1 cellular context compared by ENCODE assay signal in genomic region chr2:231050018-231050901, GRCh38.
A peak's percentile ranks its signal among the peaks of the same experiment; 100 is the strongest.
TF ChIP-seq lines count a peak whose summit lies in the region.

No MANE protein-coding gene starts in this region.

TF ChIP-seq in HepG2, 621 proteins besides CTCF, POLR2A, EP300 and RAD21 (continued from another document):
- no peak for TF ChIP-seq ZEB1 (IDR thresholded peaks at IDR 0.05; ENCODE audit: insufficient replicate concordance, low read depth)
- peak; percentile 50; the same call in 1 of the 2 replicates for TF ChIP-seq ZFYVE20 (CRISPR knock-in tag; IDR thresholded peaks at IDR 0.05; ENCODE audit: borderline replicate concordance, low read depth)
- peak; percentile 82; the same call in 1 of the 2 replicates for TF ChIP-seq ZNF3 (CRISPR knock-in tag; IDR thresholded peaks at IDR 0.05)
- TF ChIP-seq SAP130 (CRISPR knock-in tag; IDR thresholded peaks at IDR 0.05; ENCODE audit: low read depth) = peak; percentile 98
- 0 out of 2 replicates have a peak, but pooled peaks have one; percentile 10 for TF ChIP-seq USF2 (IDR thresholded peaks at IDR 0.05; ENCODE audit: low read depth, low read length)
- TF ChIP-seq USF2 (CRISPR knock-in tag; IDR thresholded peaks at IDR 0.05; ENCODE audit: borderline replicate concordance) = no peak
- TF ChIP-seq PCBP2 (optimal IDR thresholded peaks at IDR 0.05; ENCODE audit: low read depth, low read length, poor library complexity, severe bottlenecking) = no peak
- TF ChIP-seq, protein P1, sequence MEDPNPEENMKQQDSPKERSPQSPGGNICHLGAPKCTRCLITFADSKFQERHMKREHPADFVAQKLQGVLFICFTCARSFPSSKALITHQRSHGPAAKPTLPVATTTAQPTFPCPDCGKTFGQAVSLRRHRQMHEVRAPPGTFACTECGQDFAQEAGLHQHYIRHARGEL (CRISPR knock-in tag; IDR thresholded peaks at IDR 0.05) = peak; percentile 72; the same call in 1 of the 2 replicates
- TF ChIP-seq NFKBIZ (CRISPR knock-in tag; IDR thresholded peaks at IDR 0.05) = peak; percentile 97
- no peak; the same call in 1 of the 2 replicates for TF ChIP-seq EED (CRISPR knock-in tag; IDR thresholded peaks at IDR 0.05)
- no peak for TF ChIP-seq SRSF4 (IDR thresholded peaks at IDR 0.05; ENCODE audit: low read depth, low read length, poor library complexity, severe bottlenecking)
- TF ChIP-seq ZFP36 (IDR thresholded peaks at IDR 0.05; ENCODE audit: borderline replicate concordance, low read depth, low read length, partially characterized antibody) = no peak
- TF ChIP-seq, protein P2, sequence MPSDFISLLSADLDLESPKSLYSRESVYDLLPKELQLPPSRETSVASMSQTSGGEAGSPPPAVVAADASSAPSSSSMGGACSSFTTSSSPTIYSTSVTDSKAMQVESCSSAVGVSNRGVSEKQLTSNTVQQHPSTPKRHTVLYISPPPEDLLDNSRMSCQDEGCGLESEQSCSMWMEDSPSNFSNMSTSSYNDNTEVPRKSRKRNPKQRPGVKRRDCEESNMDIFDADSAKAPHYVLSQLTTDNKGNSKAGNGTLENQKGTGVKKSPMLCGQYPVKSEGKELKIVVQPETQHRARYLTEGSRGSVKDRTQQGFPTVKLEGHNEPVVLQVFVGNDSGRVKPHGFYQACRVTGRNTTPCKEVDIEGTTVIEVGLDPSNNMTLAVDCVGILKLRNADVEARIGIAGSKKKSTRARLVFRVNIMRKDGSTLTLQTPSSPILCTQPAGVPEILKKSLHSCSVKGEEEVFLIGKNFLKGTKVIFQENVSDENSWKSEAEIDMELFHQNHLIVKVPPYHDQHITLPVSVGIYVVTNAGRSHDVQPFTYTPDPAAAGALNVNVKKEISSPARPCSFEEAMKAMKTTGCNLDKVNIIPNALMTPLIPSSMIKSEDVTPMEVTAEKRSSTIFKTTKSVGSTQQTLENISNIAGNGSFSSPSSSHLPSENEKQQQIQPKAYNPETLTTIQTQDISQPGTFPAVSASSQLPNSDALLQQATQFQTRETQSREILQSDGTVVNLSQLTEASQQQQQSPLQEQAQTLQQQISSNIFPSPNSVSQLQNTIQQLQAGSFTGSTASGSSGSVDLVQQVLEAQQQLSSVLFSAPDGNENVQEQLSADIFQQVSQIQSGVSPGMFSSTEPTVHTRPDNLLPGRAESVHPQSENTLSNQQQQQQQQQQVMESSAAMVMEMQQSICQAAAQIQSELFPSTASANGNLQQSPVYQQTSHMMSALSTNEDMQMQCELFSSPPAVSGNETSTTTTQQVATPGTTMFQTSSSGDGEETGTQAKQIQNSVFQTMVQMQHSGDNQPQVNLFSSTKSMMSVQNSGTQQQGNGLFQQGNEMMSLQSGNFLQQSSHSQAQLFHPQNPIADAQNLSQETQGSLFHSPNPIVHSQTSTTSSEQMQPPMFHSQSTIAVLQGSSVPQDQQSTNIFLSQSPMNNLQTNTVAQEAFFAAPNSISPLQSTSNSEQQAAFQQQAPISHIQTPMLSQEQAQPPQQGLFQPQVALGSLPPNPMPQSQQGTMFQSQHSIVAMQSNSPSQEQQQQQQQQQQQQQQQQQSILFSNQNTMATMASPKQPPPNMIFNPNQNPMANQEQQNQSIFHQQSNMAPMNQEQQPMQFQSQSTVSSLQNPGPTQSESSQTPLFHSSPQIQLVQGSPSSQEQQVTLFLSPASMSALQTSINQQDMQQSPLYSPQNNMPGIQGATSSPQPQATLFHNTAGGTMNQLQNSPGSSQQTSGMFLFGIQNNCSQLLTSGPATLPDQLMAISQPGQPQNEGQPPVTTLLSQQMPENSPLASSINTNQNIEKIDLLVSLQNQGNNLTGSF (CRISPR knock-in tag; IDR thresholded peaks at IDR 0.05) = peak; percentile 83; the same call in 1 of the 2 replicates
- no peak for TF ChIP-seq U2AF2 (IDR thresholded peaks at IDR 0.05; ENCODE audit: low read depth, low read length)
- peak; percentile 98 for TF ChIP-seq ZNF331 (CRISPR knock-in tag; IDR thresholded peaks at IDR 0.05)
- TF ChIP-seq SALL2 (CRISPR knock-in tag; IDR thresholded peaks at IDR 0.05) = peak; percentile 97
- TF ChIP-seq JUNB (CRISPR knock-in tag; IDR thresholded peaks at IDR 0.05; ENCODE audit: borderline replicate concordance) = peak; percentile 62; the same call in 1 of the 2 replicates
- TF ChIP-seq, protein P3, sequence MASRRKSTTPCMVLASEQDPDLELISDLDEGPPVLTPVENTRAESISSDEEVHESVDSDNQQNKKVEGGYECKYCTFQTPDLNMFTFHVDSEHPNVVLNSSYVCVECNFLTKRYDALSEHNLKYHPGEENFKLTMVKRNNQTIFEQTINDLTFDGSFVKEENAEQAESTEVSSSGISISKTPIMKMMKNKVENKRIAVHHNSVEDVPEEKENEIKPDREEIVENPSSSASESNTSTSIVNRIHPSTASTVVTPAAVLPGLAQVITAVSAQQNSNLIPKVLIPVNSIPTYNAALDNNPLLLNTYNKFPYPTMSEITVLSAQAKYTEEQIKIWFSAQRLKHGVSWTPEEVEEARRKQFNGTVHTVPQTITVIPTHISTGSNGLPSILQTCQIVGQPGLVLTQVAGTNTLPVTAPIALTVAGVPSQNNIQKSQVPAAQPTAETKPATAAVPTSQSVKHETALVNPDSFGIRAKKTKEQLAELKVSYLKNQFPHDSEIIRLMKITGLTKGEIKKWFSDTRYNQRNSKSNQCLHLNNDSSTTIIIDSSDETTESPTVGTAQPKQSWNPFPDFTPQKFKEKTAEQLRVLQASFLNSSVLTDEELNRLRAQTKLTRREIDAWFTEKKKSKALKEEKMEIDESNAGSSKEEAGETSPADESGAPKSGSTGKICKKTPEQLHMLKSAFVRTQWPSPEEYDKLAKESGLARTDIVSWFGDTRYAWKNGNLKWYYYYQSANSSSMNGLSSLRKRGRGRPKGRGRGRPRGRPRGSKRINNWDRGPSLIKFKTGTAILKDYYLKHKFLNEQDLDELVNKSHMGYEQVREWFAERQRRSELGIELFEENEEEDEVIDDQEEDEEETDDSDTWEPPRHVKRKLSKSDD (CRISPR knock-in tag; IDR thresholded peaks at IDR 0.05; ENCODE audit: low read depth) = peak; percentile 91
- TF ChIP-seq ZNF382 (CRISPR knock-in tag; IDR thresholded peaks at IDR 0.05; ENCODE audit: borderline replicate concordance) = no peak
- no peak for TF ChIP-seq ZNF773 (CRISPR knock-in tag; IDR thresholded peaks at IDR 0.05; ENCODE audit: borderline replicate concordance)
- TF ChIP-seq, protein P4, sequence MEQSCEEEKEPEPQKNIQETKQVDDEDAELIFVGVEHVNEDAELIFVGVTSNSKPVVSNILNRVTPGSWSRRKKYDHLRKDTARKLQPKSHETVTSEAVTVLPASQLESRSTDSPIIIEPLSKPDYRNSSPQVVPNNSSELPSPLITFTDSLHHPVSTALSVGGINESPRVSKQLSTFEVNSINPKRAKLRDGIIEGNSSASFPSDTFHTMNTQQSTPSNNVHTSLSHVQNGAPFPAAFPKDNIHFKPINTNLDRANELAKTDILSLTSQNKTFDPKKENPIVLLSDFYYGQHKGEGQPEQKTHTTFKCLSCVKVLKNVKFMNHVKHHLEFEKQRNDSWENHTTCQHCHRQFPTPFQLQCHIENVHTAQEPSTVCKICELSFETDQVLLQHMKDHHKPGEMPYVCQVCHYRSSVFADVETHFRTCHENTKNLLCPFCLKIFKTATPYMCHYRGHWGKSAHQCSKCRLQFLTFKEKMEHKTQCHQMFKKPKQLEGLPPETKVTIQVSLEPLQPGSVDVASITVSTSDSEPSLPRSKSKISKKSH (CRISPR knock-in tag; IDR thresholded peaks at IDR 0.05; ENCODE audit: borderline replicate concordance) = peak; percentile 46
- peak; percentile 95 for TF ChIP-seq BCL6 (CRISPR knock-in tag; IDR thresholded peaks at IDR 0.05)
- peak; percentile 98 for TF ChIP-seq ELF3 (CRISPR knock-in tag; IDR thresholded peaks at IDR 0.05)
- TF ChIP-seq HNF4A (CRISPR knock-in tag; IDR thresholded peaks at IDR 0.05) = peak; percentile 100
- TF ChIP-seq, protein P5, sequence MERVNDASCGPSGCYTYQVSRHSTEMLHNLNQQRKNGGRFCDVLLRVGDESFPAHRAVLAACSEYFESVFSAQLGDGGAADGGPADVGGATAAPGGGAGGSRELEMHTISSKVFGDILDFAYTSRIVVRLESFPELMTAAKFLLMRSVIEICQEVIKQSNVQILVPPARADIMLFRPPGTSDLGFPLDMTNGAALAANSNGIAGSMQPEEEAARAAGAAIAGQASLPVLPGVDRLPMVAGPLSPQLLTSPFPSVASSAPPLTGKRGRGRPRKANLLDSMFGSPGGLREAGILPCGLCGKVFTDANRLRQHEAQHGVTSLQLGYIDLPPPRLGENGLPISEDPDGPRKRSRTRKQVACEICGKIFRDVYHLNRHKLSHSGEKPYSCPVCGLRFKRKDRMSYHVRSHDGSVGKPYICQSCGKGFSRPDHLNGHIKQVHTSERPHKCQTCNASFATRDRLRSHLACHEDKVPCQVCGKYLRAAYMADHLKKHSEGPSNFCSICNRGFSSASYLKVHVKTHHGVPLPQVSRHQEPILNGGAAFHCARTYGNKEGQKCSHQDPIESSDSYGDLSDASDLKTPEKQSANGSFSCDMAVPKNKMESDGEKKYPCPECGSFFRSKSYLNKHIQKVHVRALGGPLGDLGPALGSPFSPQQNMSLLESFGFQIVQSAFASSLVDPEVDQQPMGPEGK (CRISPR knock-in tag; IDR thresholded peaks at IDR 0.05) = peak; percentile 89
- TF ChIP-seq, protein P6, sequence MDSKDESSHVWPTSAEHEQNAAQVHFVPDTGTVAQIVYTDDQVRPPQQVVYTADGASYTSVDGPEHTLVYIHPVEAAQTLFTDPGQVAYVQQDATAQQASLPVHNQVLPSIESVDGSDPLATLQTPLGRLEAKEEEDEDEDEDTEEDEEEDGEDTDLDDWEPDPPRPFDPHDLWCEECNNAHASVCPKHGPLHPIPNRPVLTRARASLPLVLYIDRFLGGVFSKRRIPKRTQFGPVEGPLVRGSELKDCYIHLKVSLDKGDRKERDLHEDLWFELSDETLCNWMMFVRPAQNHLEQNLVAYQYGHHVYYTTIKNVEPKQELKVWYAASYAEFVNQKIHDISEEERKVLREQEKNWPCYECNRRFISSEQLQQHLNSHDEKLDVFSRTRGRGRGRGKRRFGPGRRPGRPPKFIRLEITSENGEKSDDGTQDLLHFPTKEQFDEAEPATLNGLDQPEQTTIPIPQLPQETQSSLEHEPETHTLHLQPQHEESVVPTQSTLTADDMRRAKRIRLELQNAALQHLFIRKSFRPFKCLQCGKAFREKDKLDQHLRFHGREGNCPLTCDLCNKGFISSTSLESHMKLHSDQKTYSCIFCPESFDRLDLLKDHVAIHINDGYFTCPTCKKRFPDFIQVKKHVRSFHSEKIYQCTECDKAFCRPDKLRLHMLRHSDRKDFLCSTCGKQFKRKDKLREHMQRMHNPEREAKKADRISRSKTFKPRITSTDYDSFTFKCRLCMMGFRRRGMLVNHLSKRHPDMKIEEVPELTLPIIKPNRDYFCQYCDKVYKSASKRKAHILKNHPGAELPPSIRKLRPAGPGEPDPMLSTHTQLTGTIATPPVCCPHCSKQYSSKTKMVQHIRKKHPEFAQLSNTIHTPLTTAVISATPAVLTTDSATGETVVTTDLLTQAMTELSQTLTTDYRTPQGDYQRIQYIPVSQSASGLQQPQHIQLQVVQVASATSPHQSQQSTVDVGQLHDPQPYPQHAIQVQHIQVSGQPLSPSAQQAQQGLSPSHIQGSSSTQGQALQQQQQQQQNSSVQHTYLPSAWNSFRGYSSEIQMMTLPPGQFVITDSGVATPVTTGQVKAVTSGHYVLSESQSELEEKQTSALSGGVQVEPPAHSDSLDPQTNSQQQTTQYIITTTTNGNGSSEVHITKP (CRISPR knock-in tag; IDR thresholded peaks at IDR 0.05; ENCODE audit: low read depth) = peak; percentile 94
- TF ChIP-seq ZNF33A (CRISPR knock-in tag; IDR thresholded peaks at IDR 0.05; ENCODE audit: borderline replicate concordance) = peak; percentile 99; the same call in 1 of the 2 replicates
- TF ChIP-seq ZNF639 (CRISPR knock-in tag; conservative IDR thresholded peaks at IDR 0.05) = peak; percentile 83
- TF ChIP-seq HOXA5 (CRISPR knock-in tag; IDR thresholded peaks at IDR 0.05) = peak; percentile 98
- peak; percentile 98 for TF ChIP-seq ZBTB7B (CRISPR knock-in tag; IDR thresholded peaks at IDR 0.05)
- peak; percentile 95 for TF ChIP-seq YEATS4 (CRISPR knock-in tag; IDR thresholded peaks at IDR 0.05; ENCODE audit: borderline replicate concordance)
- peak; percentile 84 for TF ChIP-seq ELF1 (CRISPR knock-in tag; IDR thresholded peaks at IDR 0.05)
- no peak for TF ChIP-seq ZNF44 (CRISPR knock-in tag; IDR thresholded peaks at IDR 0.05)
- TF ChIP-seq, protein P7, sequence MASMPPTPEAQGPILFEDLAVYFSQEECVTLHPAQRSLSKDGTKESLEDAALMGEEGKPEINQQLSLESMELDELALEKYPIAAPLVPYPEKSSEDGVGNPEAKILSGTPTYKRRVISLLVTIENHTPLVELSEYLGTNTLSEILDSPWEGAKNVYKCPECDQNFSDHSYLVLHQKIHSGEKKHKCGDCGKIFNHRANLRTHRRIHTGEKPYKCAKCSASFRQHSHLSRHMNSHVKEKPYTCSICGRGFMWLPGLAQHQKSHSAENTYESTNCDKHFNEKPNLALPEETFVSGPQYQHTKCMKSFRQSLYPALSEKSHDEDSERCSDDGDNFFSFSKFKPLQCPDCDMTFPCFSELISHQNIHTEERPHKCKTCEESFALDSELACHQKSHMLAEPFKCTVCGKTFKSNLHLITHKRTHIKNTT (CRISPR knock-in tag; IDR thresholded peaks at IDR 0.05) = no peak
- TF ChIP-seq ZNF605 (CRISPR knock-in tag; IDR thresholded peaks at IDR 0.05) = peak; percentile 99
- peak; percentile 100 for TF ChIP-seq ZSCAN29 (CRISPR knock-in tag; conservative IDR thresholded peaks at IDR 0.05)
- TF ChIP-seq MEIS2 (CRISPR knock-in tag; IDR thresholded peaks at IDR 0.05) = peak; percentile 96
- TF ChIP-seq HIVEP1 (CRISPR knock-in tag; IDR thresholded peaks at IDR 0.05) = peak; percentile 83
- no peak for TF ChIP-seq SOX6 (IDR thresholded peaks at IDR 0.05)
- TF ChIP-seq SOX6 (CRISPR knock-in tag; IDR thresholded peaks at IDR 0.05) = peak; percentile 98
